ENCODE assay signal across 1 cellular context in the genomic region with DNA sequence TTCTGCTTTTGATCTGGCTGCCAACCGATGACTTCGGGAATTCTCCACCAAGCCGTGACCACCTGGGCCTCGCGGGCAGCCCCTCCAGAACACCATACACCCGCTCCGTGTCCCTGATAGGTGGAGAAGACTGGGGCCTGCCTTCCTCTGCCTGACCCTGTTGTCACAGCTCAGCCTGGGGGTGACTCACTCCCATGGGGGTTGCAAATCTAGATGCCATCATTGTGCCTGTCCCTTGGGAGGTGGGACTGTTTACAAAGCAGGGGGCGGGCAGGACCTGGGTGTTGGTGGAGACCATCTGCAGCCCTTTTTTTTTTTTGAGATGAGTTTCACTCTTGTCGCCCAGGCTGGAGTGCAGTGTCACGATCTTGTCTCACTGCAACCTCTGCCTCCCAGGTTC.
TF ChIP-seq lines count a peak whose summit lies in the region.

No MANE protein-coding gene starts in this region.

TF ChIP-seq in HEK293, 187 proteins besides CTCF, POLR2A, EP300 and RAD21 (continued from another document):
- TF ChIP-seq, protein P1, sequence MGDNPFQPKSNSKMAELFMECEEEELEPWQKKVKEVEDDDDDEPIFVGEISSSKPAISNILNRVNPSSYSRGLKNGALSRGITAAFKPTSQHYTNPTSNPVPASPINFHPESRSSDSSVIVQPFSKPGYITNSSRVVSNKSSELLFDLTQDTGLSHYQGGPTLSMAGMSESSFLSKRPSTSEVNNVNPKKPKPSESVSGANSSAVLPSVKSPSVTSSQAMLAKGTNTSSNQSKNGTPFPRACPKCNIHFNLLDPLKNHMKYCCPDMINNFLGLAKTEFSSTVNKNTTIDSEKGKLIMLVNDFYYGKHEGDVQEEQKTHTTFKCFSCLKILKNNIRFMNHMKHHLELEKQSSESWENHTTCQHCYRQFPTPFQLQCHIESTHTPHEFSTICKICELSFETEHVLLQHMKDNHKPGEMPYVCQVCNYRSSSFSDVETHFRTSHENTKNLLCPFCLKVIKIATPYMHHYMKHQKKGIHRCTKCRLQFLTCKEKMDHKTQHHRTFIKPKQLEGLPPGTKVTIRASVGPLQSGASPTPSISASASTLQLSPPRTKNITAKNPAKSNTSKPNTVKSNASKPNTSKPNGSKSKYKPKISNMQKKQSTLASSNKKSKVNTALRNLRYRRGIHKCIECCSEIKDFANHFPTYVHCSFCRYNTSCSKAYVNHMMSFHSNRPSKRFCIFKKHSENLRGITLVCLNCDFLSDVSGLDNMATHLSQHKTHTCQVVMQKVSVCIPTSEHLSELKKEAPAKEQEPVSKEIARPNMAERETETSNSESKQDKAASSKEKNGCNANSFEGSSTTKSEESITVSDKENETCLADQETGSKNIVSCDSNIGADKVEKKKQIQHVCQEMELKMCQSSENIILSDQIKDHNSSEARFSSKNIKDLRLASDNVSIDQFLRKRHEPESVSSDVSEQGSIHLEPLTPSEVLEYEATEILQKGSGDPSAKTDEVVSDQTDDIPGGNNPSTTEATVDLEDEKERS (tag by site-specific recombination; IDR thresholded peaks at IDR 0.05): no peak
- TF ChIP-seq ZNF341 (tag by site-specific recombination; IDR thresholded peaks at IDR 0.05; ENCODE audit: low read depth) (no peak), ZNF670 (tag by site-specific recombination; IDR thresholded peaks at IDR 0.05; ENCODE audit: low read depth) (no peak), ZNF837 (tag by site-specific recombination; IDR thresholded peaks at IDR 0.05) (no peak), ZNF777 (tag by site-specific recombination; IDR thresholded peaks at IDR 0.05; ENCODE audit: borderline replicate concordance) (no peak)
- TF ChIP-seq, protein P2, sequence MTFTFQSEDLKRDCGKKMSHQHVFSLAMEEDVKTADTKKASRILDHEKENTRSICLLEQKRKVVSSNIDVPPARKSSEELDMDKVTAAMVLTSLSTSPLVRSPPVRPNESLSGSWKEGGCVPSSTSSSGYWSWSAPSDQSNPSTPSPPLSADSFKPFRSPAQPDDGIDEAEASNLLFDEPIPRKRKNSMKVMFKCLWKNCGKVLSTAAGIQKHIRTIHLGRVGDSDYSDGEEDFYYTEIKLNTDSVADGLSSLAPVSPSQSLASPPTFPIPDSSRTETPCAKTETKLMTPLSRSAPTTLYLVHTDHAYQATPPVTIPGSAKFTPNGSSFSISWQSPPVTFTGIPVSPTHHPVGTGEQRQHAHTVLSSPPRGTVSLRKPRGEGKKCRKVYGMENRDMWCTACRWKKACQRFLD (tag by site-specific recombination; IDR thresholded peaks at IDR 0.05): no peak
